1 cellular context compared by ENCODE assay signal in genomic region chr3:197516517-197516889, GRCh38.
TF ChIP-seq lines count a peak whose summit lies in the region.

No MANE protein-coding gene starts in this region.

TF ChIP-seq in K562, 482 proteins besides CTCF, POLR2A, EP300 and RAD21 (continued from another document and continues in another):
- TF ChIP-seq MGA (IDR thresholded peaks at IDR 0.05) (no peak), RCOR1 (IDR thresholded peaks at IDR 0.05; ENCODE audit: borderline replicate concordance in 1 of 2, low read depth in 2 of 2, low read length in 2 of 2) (peak in 1 of 2 experiments; percentile 33; a peak in 1 of 4 replicates), BMI1 (IDR thresholded peaks at IDR 0.05; ENCODE audit: low read length) (no peak), ZNF277 (CRISPR knock-in tag; IDR thresholded peaks at IDR 0.05; ENCODE audit: borderline replicate concordance) (no peak), NBN (IDR thresholded peaks at IDR 0.05; ENCODE audit: low read depth) (0 out of 2 replicates have a peak, but pooled peaks have one; percentile 45), CHD4 (IDR thresholded peaks at IDR 0.05; ENCODE audit: insufficient read depth, insufficient replicate concordance, low read depth, low read length, poor library complexity, severe bottlenecking) (no peak), SNIP1 (IDR thresholded peaks at IDR 0.05; ENCODE audit: low read depth) (no peak), CREB3 (tag; conservative IDR thresholded peaks at IDR 0.05; ENCODE audit: low read depth) (no peak), BRF1 (IDR thresholded peaks at IDR 0.05; ENCODE audit: borderline replicate concordance, extremely low read depth, insufficient read length) (no peak), SIRT6 (IDR thresholded peaks at IDR 0.05; ENCODE audit: low read depth, low read length) (no peak), SAP30 (IDR thresholded peaks at IDR 0.05; ENCODE audit: borderline replicate concordance, insufficient read depth, low read depth, low read length, poor library complexity, severe bottlenecking) (no peak), SRSF1 (IDR thresholded peaks at IDR 0.05; ENCODE audit: low read depth, low read length) (no peak), FOS (IDR thresholded peaks at IDR 0.05; ENCODE audit: extremely low read depth, insufficient read length) (peak; percentile 6), FOXK2 (conservative IDR thresholded peaks at IDR 0.05 in 1 of 2, IDR thresholded peaks at IDR 0.05 in 1 of 2; ENCODE audit: low read depth in 2 of 2) (peak in 1 of 2 experiments; percentile 52; a peak in 2 of 4 replicates), DLX4 (CRISPR knock-in tag; IDR thresholded peaks at IDR 0.05) (no peak), GABPB1 (CRISPR knock-in tag; IDR thresholded peaks at IDR 0.05) (no peak), PHTF2 (CRISPR knock-in tag; IDR thresholded peaks at IDR 0.05) (no peak), ZNF592 (IDR thresholded peaks at IDR 0.05) (no peak), SRF (CRISPR knock-in tag; IDR thresholded peaks at IDR 0.05) (no peak), ETV5 (CRISPR knock-in tag; IDR thresholded peaks at IDR 0.05; ENCODE audit: low read depth) (no peak; the same call in 1 of the 2 replicates), ZNF133 (CRISPR knock-in tag; IDR thresholded peaks at IDR 0.05) (no peak), RFX1 (IDR thresholded peaks at IDR 0.05) (no peak), MTA1 (IDR thresholded peaks at IDR 0.05; ENCODE audit: borderline replicate concordance) (0 out of 2 replicates have a peak, but pooled peaks have one; percentile 34), MBD2 (IDR thresholded peaks at IDR 0.05; ENCODE audit: borderline replicate concordance, low read depth) (no peak), TAF9B (IDR thresholded peaks at IDR 0.05; ENCODE audit: partially characterized antibody) (no peak), SAFB (IDR thresholded peaks at IDR 0.05; ENCODE audit: borderline replicate concordance, low read depth, low read length) (no peak), KAT8 (IDR thresholded peaks at IDR 0.05; ENCODE audit: low read depth) (no peak), ZFP36 (IDR thresholded peaks at IDR 0.05; ENCODE audit: low read depth, low read length, partially characterized antibody) (no peak), HNRNPH1 (optimal IDR thresholded peaks at IDR 0.05; ENCODE audit: low read depth, low read length) (no peak), ZBTB1 (CRISPR knock-in tag; IDR thresholded peaks at IDR 0.05; ENCODE audit: borderline replicate concordance, low read depth) (no peak), PYGO2 (tag; IDR thresholded peaks at IDR 0.05) (no peak), CTBP1 (IDR thresholded peaks at IDR 0.05; ENCODE audit: borderline replicate concordance) (0 out of 2 replicates have a peak, but pooled peaks have one; percentile 9)
- TF ChIP-seq, protein P1, sequence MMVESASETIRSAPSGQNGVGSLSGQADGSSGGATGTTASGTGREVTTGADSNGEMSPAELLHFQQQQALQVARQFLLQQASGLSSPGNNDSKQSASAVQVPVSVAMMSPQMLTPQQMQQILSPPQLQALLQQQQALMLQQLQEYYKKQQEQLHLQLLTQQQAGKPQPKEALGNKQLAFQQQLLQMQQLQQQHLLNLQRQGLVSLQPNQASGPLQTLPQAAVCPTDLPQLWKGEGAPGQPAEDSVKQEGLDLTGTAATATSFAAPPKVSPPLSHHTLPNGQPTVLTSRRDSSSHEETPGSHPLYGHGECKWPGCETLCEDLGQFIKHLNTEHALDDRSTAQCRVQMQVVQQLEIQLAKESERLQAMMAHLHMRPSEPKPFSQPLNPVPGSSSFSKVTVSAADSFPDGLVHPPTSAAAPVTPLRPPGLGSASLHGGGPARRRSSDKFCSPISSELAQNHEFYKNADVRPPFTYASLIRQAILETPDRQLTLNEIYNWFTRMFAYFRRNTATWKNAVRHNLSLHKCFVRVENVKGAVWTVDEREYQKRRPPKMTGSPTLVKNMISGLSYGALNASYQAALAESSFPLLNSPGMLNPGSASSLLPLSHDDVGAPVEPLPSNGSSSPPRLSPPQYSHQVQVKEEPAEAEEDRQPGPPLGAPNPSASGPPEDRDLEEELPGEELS (CRISPR knock-in tag; IDR thresholded peaks at IDR 0.05; ENCODE audit: borderline replicate concordance): no peak
- TF ChIP-seq, protein P2, sequence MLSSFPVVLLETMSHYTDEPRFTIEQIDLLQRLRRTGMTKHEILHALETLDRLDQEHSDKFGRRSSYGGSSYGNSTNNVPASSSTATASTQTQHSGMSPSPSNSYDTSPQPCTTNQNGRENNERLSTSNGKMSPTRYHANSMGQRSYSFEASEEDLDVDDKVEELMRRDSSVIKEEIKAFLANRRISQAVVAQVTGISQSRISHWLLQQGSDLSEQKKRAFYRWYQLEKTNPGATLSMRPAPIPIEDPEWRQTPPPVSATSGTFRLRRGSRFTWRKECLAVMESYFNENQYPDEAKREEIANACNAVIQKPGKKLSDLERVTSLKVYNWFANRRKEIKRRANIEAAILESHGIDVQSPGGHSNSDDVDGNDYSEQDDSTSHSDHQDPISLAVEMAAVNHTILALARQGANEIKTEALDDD (IDR thresholded peaks at IDR 0.05): peak; percentile 51; the same call in 1 of the 2 replicates
- TF ChIP-seq, protein P3, sequence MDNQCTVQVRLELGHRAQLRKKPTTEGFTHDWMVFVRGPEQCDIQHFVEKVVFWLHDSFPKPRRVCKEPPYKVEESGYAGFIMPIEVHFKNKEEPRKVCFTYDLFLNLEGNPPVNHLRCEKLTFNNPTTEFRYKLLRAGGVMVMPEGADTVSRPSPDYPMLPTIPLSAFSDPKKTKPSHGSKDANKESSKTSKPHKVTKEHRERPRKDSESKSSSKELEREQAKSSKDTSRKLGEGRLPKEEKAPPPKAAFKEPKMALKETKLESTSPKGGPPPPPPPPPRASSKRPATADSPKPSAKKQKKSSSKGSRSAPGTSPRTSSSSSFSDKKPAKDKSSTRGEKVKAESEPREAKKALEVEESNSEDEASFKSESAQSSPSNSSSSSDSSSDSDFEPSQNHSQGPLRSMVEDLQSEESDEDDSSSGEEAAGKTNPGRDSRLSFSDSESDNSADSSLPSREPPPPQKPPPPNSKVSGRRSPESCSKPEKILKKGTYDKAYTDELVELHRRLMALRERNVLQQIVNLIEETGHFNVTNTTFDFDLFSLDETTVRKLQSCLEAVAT (IDR thresholded peaks at IDR 0.05): peak in 1 of 2 experiments; percentile 79; a peak in 2 of 4 replicates
